Comparison of ENCODE assay signal across 9 cellular contexts in the genomic region with DNA sequence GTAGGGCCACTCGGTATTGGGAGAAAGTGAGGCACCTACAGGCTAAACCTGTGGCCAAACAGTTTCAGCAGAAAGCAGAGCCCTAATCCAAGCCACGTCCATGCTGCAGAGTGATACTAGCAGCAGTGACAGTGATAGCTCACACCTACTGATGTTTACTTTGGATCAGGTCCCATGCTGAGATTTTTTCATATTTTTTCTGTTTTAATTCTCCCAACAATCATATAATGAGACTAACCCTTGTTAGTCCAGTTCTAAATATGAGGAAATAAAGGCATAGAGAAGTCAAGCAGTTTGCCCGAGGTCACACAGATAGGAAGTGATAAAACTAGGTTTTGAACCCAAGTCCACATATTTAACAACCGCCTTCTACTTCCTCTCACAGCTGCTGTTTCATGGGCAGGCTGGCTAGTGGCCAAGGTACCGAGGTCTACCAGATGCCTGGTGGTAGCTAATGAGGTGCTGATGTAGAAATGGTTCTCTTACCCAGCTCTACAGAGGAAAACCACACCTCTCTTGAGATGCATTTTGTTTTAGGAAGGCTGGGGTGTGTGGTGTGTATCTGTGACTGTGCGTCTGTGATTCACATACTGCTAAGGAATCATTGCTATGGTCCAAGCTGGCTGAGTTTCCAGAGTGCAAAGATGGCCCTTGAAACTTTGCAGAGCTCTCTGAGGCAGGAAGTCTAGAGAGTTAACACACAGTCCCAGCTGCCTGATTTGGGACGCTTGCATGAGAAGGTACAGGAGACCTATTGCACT.
DNase-seq lines count a peak whose midpoint lies in the region; ATAC-seq and TF ChIP-seq lines count a peak whose summit lies in the region.
"Had no signal": no experiment of that assay in that cellular context is flagged by ENCODE, and none has a peak within 500 bp of the region (broad histone marks: within the 10 kb centered on the region; RNA-seq: fewer than 3 reads in every experiment).

No MANE protein-coding gene starts in this region.

- peaks cover 4% of the 10 kb centered on the region for H3K36me3 ChIP-seq in A673 (ENCODE audit: insufficient read depth, low read length, poor library complexity, severe bottlenecking)
- no peaks in the 10 kb centered on the region for H3K36me3 ChIP-seq in right lobe of liver

- POLR2A ChIA-PET in A673 (lab: Charles Lee; ENCODE audit: low non-redundant PET), result no interaction called here
- POLR2A ChIA-PET in activated CD8-positive, alpha-beta T cell treated with anti-CD3 and anti-CD28 coated beads for 36 hours (lab: Charles Lee), result no interaction called here

- H3K4me3 Mint-ChIP-seq in activated CD8-positive, alpha-beta T cell treated with anti-CD3 and anti-CD28 coated beads for 36 hours, result no peak overlapping the region

- H3K4me3 ChIP-seq in A673 (ENCODE audit: low read depth, low read length, poor library complexity, severe bottlenecking) (no peak overlapping the region), right lobe of liver (no peak overlapping the region)
- H3K4me3 ChIP-seq: skin epidermis had no signal

- TF ChIP-seq POLR2A in right lobe of liver (IDR thresholded peaks at IDR 0.05), result no peak

- peak; percentile 90 for DNase-seq in A673 (ENCODE audit: low spot score)
- DNase-seq in NCI-H2029 (lab: John Stamatoyannopoulos, UW), result peak; percentile 91
- DNase-seq in activated CD8-positive, alpha-beta T cell treated with anti-CD3 and anti-CD28 coated beads for 36 hours, result peak; percentile 52
- peak in 2 of 3 donors; percentile 46 to 60 for DNase-seq in right lobe of liver
- no peak for DNase-seq in activated naive CD4-positive, alpha-beta T cell (lab: John Stamatoyannopoulos, UW)
- no peak for DNase-seq in G401 (ENCODE audit: low spot score)
- no peak for DNase-seq in mesenteric fat pad (ENCODE audit: low spot score)

- H3K27me3 Mint-ChIP-seq in activated CD8-positive, alpha-beta T cell treated with anti-CD3 and anti-CD28 coated beads for 36 hours, result no peaks in the 10 kb centered on the region

- TF ChIP-seq CTCF in A673 (conservative IDR thresholded peaks at IDR 0.05; ENCODE audit: low read depth, low read length) (no peak), right lobe of liver (IDR thresholded peaks at IDR 0.05) (no peak)
- no peak for TF ChIP-seq CTCF in activated CD8-positive, alpha-beta T cell treated with anti-CD3 and anti-CD28 coated beads for 36 hours (IDR thresholded peaks at IDR 0.05)

- no peaks in the 10 kb centered on the region for H3K9me3 Mint-ChIP-seq in activated CD8-positive, alpha-beta T cell treated with anti-CD3 and anti-CD28 coated beads for 36 hours

- no peaks in the 10 kb centered on the region for H3K27me3 ChIP-seq in A673 (replicated peaks; ENCODE audit: insufficient read depth, low read depth, low read length, poor library complexity)
- H3K27me3 ChIP-seq in right lobe of liver, result no peaks in the 10 kb centered on the region

- no peaks in the 10 kb centered on the region for H3K9me3 ChIP-seq in A673 (ENCODE audit: low read depth, low read length, poor library complexity, severe bottlenecking)
- H3K9me3 ChIP-seq in right lobe of liver, result no peaks in the 10 kb centered on the region

- H3K4me1 ChIP-seq in A673 (ENCODE audit: insufficient read depth, low read length, poor library complexity, severe bottlenecking) (peaks cover 69% of the 10 kb centered on the region), right lobe of liver (no peaks in the 10 kb centered on the region)

- BruUV-seq in A673 (replicated peaks; lab: Mats Ljungman, UMichigan), result no TSS peak

- H3K27ac Mint-ChIP-seq in activated CD8-positive, alpha-beta T cell treated with anti-CD3 and anti-CD28 coated beads for 36 hours, result no peak overlapping the region

- H3K4me1 Mint-ChIP-seq in activated CD8-positive, alpha-beta T cell treated with anti-CD3 and anti-CD28 coated beads for 36 hours (ENCODE audit: low read depth), result peaks cover 11% of the 10 kb centered on the region

- in situ Hi-C loops in G401 (cut with HindIII; ENCODE audit: low sequenced_read_pairs), result no loop called here

- WGBS in right lobe of liver (ENCODE audit: insufficient coverage, low coverage, low lambda C conversion rate, missing lambda C conversion rate), result 36% methylated on average over 5 of the region's 7 CpGs

- intact Hi-C loops in A673 (cut with micrococcal nuclease; ENCODE audit: unreplicated experiment), result no loop called here
- intact Hi-C loops in activated CD8-positive, alpha-beta T cell treated with anti-CD3 and anti-CD28 coated beads for 36 hours (cut with micrococcal nuclease), result no loop called here
- intact Hi-C loops in right lobe of liver (cut with DNase I), result no loop called here

- H3K27ac ChIP-seq in A673 (ENCODE audit: low read depth, low read length, poor library complexity, severe bottlenecking), result peak overlapping the region; percentile 79
- H3K27ac ChIP-seq in right lobe of liver, result no peak overlapping the region
- H3K27ac ChIP-seq: skin epidermis had no signal

- no peaks in the 10 kb centered on the region for H3K36me3 Mint-ChIP-seq in activated CD8-positive, alpha-beta T cell treated with anti-CD3 and anti-CD28 coated beads for 36 hours (ENCODE audit: low read depth)

- CTCF ChIA-PET in A673 (lab: Charles Lee), result interaction anchor here (0.7 to 1.0 kb wide), 2 partner anchors 81 to 90 kb away, joined by 3 to 5 read pairs; no protein-coding TSS in a partner anchor
- CTCF ChIA-PET in activated CD8-positive, alpha-beta T cell treated with anti-CD3 and anti-CD28 coated beads for 36 hours (lab: Charles Lee), result interaction anchor here (1.4 kb wide), 1 partner anchor 89 kb away, joined by 3 read pairs; no protein-coding TSS in a partner anchor

- ATAC-seq in GM18868 (IDR thresholded peaks at IDR 0.05; ENCODE audit: unreplicated experiment), result peak; percentile 62
- peak; percentile 27 for ATAC-seq in activated CD8-positive, alpha-beta T cell treated with anti-CD3 and anti-CD28 coated beads for 36 hours
- ATAC-seq in right lobe of liver, result peak; percentile 28 to 47 (median 46)

Comparison
In these comparisons a context has a peak if more than half of its experiments do, and no peak if none do; other contexts are left out.
1. DNase-seq: peak in A673 (single experiment), NCI-H2029 (single experiment), activated CD8-positive, alpha-beta T cell treated with anti-CD3 and anti-CD28 coated beads for 36 hours (single experiment) and right lobe of liver (2 of 3); none in activated naive CD4-positive, alpha-beta T cell (0 of 4), G401 (single experiment) and mesenteric fat pad (single experiment).
2. Peak in every context shown above with its lines, with median percentiles within 50 percentile points of each other: ATAC-seq.